ENCODE assay signal across 10 cellular contexts in genomic region chr1:35203295-35203694, GRCh38.
"Had no signal": no experiment of that assay in that cellular context is flagged by ENCODE, and none has a peak within 500 bp of the region (broad histone marks: within the 10 kb centered on the region; RNA-seq: fewer than 3 reads in every experiment).

No MANE protein-coding gene starts in this region.

- H3K27ac ChIP-seq: HL-60, KMS-11 had no signal

- ATAC-seq: GM23338 had no signal

- FAIRE-seq: H1, H54 had no signal

- DNase-seq: H9, HCEC 1CT, IMR-90, Karpas-422, KBM-7 had no signal

- H2AFZ ChIP-seq: GM23338 had no signal

- H3K9ac ChIP-seq: KMS-11 had no signal

- H3K4me2 ChIP-seq: KMS-11 had no signal

- H3K4me3 ChIP-seq: GM23338 had no signal
